1 cellular context compared by ENCODE assay signal in genomic region chr17:45161288-45162021, GRCh38.
TF ChIP-seq lines count a peak whose summit lies in the region.

HEXIM2 (plus strand) TSS chr17:45161875; CDS start chr17:45162794, 919 bp downstream.

TF ChIP-seq in HepG2, 621 proteins besides CTCF, POLR2A, EP300 and RAD21 (continued from another document and continues in another):
- 0 out of 2 replicates have a peak, but pooled peaks have one; percentile 22 for TF ChIP-seq NFAT5 (CRISPR knock-in tag; IDR thresholded peaks at IDR 0.05)
- TF ChIP-seq DMAP1 (CRISPR knock-in tag; IDR thresholded peaks at IDR 0.05): peak; percentile 96
- TF ChIP-seq ZNF646 (CRISPR knock-in tag; IDR thresholded peaks at IDR 0.05): peak; percentile 70
- no peak; the same call in 1 of the 2 replicates for TF ChIP-seq TFAP4 (IDR thresholded peaks at IDR 0.05; ENCODE audit: borderline replicate concordance, low read depth)
- TF ChIP-seq ZBTB33 (CRISPR knock-in tag; IDR thresholded peaks at IDR 0.05): peak; percentile 49
- TF ChIP-seq U2AF1 (optimal IDR thresholded peaks at IDR 0.05; ENCODE audit: low read depth, low read length): peak; percentile 91
- TF ChIP-seq ZSCAN30 (CRISPR knock-in tag; IDR thresholded peaks at IDR 0.05): peak; percentile 97
- peak; percentile 57 for TF ChIP-seq HMG20B (CRISPR knock-in tag; conservative IDR thresholded peaks at IDR 0.05)
- peak; percentile 75; the same call in 1 of the 2 replicates for TF ChIP-seq ZNF567 (CRISPR knock-in tag; IDR thresholded peaks at IDR 0.05; ENCODE audit: borderline replicate concordance)
- TF ChIP-seq ZNF12 (CRISPR knock-in tag; IDR thresholded peaks at IDR 0.05): no peak; the same call in 1 of the 2 replicates
- no peak for TF ChIP-seq PRMT3 (CRISPR knock-in tag; IDR thresholded peaks at IDR 0.05; ENCODE audit: borderline replicate concordance, low read depth)
- TF ChIP-seq NFKB2 (CRISPR knock-in tag; IDR thresholded peaks at IDR 0.05; ENCODE audit: borderline replicate concordance): peak; percentile 97
- TF ChIP-seq ZBTB10 (CRISPR knock-in tag; IDR thresholded peaks at IDR 0.05; ENCODE audit: borderline replicate concordance): 0 out of 2 replicates have a peak, but pooled peaks have one; percentile 43
- peak; percentile 47; the same call in 1 of the 2 replicates for TF ChIP-seq PRDM15 (CRISPR knock-in tag; IDR thresholded peaks at IDR 0.05)
- peak; percentile 88; the same call in 1 of the 2 replicates for TF ChIP-seq ZNF556 (CRISPR knock-in tag; IDR thresholded peaks at IDR 0.05; ENCODE audit: borderline replicate concordance)
- peak; percentile 92 for TF ChIP-seq SUZ12 (IDR thresholded peaks at IDR 0.05; ENCODE audit: low read depth, low read length)
- TF ChIP-seq ZNF10 (CRISPR knock-in tag; IDR thresholded peaks at IDR 0.05; ENCODE audit: borderline replicate concordance, low read depth): no peak
- TF ChIP-seq ZSCAN9 (CRISPR knock-in tag; IDR thresholded peaks at IDR 0.05; ENCODE audit: borderline replicate concordance): peak; percentile 77
- 0 out of 2 replicates have a peak, but pooled peaks have one; percentile 63 for TF ChIP-seq ZFP36L1 (CRISPR knock-in tag; IDR thresholded peaks at IDR 0.05)
- TF ChIP-seq ZBTB42 (CRISPR knock-in tag; IDR thresholded peaks at IDR 0.05): no peak; the same call in 1 of the 2 replicates
- TF ChIP-seq ZNF691 (CRISPR knock-in tag; IDR thresholded peaks at IDR 0.05; ENCODE audit: borderline replicate concordance, low read depth): peak; percentile 41; the same call in 1 of the 2 replicates
- peak in 1 of 2 experiments; percentile 80; a peak in 1 of 4 replicates for TF ChIP-seq REST (IDR thresholded peaks at IDR 0.05; ENCODE audit: borderline replicate concordance in 1 of 2, low read depth in 1 of 2, low read length in 2 of 2)
- TF ChIP-seq PITX1 (CRISPR knock-in tag; IDR thresholded peaks at IDR 0.05): peak; percentile 67
